8 cellular contexts compared by ENCODE assay signal in the genomic region with DNA sequence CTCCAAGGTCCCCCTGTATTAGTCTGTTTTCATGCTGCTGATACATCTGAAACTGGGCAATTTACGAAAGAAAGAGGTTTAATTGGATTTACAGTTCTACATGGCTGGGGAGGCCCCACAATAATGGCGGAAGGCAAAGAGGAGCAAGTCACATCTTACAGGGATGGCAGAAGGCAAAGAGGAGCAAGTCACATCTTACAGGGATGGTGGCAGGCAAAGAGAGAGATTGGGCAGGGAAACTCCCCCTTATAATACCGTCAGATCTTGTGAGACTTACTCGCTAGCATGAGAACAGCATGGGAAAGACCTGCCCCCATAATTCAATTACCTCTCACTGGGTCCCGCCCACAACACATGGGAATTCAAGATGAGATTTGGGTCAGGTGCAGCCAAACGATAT.
"Had no signal": no experiment of that assay in that cellular context is flagged by ENCODE, and none has a peak within 500 bp of the region (broad histone marks: within the 10 kb centered on the region; RNA-seq: fewer than 3 reads in every experiment).

No MANE protein-coding gene starts in this region.

- ATAC-seq: GM12878 had no signal

- FAIRE-seq: G401.6, GM12878, GM12891, GM12892, GM18507, GM19239 had no signal

- H3K4me3 ChIP-seq: GM12878 had no signal

- DNase-seq: GDM1, GF-D8 had no signal
